Comparison of ENCODE assay signal across 1 cellular context in the genomic region with DNA sequence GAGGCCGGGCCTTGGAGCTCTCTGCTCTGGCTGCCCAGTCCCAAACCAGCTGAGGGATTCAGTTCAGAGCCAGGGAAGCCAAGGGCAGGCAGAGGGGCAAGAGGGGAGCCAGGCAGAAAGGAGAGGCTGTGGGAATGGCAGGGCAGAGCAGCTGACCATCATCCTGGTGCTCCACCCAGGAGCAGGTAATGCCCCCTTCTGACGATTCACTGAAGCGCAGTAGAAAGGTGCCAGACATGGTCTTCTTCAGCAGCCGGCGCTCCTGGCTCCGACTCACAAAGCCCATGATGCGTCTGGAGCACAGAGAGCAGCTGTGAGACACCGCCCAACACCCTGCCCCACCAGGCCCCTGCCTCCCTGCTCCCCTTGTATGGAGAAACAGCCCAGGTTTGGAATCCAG.
TF ChIP-seq lines count a peak whose summit lies in the region.

No MANE protein-coding gene starts in this region.

TF ChIP-seq in IMR-90, 13 proteins besides CTCF, POLR2A, EP300 and RAD21:
- TF ChIP-seq, protein P1, sequence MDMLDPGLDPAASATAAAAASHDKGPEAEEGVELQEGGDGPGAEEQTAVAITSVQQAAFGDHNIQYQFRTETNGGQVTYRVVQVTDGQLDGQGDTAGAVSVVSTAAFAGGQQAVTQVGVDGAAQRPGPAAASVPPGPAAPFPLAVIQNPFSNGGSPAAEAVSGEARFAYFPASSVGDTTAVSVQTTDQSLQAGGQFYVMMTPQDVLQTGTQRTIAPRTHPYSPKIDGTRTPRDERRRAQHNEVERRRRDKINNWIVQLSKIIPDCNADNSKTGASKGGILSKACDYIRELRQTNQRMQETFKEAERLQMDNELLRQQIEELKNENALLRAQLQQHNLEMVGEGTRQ (IDR thresholded peaks at IDR 0.05; ENCODE audit: low read depth, low read length), result no peak
- TF ChIP-seq MAFK (IDR thresholded peaks at IDR 0.05; ENCODE audit: low read depth, low read length) (no peak), MXI1 (IDR thresholded peaks at IDR 0.05; ENCODE audit: borderline replicate concordance, low read depth, low read length) (no peak), FOS (IDR thresholded peaks at IDR 0.05; ENCODE audit: low read depth, low read length) (no peak), RFX5 (IDR thresholded peaks at IDR 0.05; ENCODE audit: low read depth, low read length) (no peak), BHLHE40 (IDR thresholded peaks at IDR 0.05; ENCODE audit: low read depth, low read length) (no peak), CHD1 (IDR thresholded peaks at IDR 0.05; ENCODE audit: low read depth, low read length) (no peak), CEBPB (IDR thresholded peaks at IDR 0.05; ENCODE audit: low read depth, low read length) (no peak), MAZ (IDR thresholded peaks at IDR 0.05; ENCODE audit: borderline replicate concordance, low read depth, low read length) (no peak), RCOR1 (IDR thresholded peaks at IDR 0.05; ENCODE audit: insufficient replicate concordance, low read length) (no peak), SMC3 (IDR thresholded peaks at IDR 0.05; ENCODE audit: low read depth, low read length) (no peak), NFE2L2 (IDR thresholded peaks at IDR 0.05; ENCODE audit: low read depth, low read length) (no peak)
- TF ChIP-seq, protein P2, sequence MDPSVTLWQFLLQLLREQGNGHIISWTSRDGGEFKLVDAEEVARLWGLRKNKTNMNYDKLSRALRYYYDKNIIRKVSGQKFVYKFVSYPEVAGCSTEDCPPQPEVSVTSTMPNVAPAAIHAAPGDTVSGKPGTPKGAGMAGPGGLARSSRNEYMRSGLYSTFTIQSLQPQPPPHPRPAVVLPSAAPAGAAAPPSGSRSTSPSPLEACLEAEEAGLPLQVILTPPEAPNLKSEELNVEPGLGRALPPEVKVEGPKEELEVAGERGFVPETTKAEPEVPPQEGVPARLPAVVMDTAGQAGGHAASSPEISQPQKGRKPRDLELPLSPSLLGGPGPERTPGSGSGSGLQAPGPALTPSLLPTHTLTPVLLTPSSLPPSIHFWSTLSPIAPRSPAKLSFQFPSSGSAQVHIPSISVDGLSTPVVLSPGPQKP (IDR thresholded peaks at IDR 0.05; ENCODE audit: borderline replicate concordance, low read depth, low read length), result no peak
TF ChIP-seq in IMR-90: peak in this region for 0.
